9 cellular contexts compared by ENCODE assay signal in genomic region chr17:66507103-66507923, GRCh38.
DNase-seq lines count a peak whose midpoint lies in the region; ATAC-seq and TF ChIP-seq lines count a peak whose summit lies in the region.
"Had no signal": no experiment of that assay in that cellular context is flagged by ENCODE, and none has a peak within 500 bp of the region (broad histone marks: within the 10 kb centered on the region; RNA-seq: fewer than 3 reads in every experiment).

No MANE protein-coding gene starts in this region.

- no TSS peak for BruUV-seq in OCI-LY7 (replicated peaks; lab: Mats Ljungman, UMichigan)

- H3K27ac ChIP-seq in OCI-LY7 (ENCODE audit: low read depth, low read length, poor library complexity, severe bottlenecking), result no peak overlapping the region

- H3K4me3 ChIP-seq in OCI-LY7 (ENCODE audit: low read depth, low read length, poor library complexity, severe bottlenecking), result no peak overlapping the region

- intact Hi-C loops in OCI-LY7 (cut with micrococcal nuclease; ENCODE audit: unreplicated experiment), result no loop called here

- CTCF ChIA-PET in HEK293T (lab: Yijun Ruan, JAX) (no interaction called here), OCI-LY7 (lab: Charles Lee; ENCODE audit: unreplicated experiment) (no interaction called here)

- no peak for ATAC-seq in HG03520 (IDR thresholded peaks at IDR 0.05; ENCODE audit: unreplicated experiment)

- no peak overlapping the region for H2AFZ ChIP-seq in OCI-LY7 (ENCODE audit: low read length)

- no peak overlapping the region for H3K4me3 Mint-ChIP-seq in osteocyte (ENCODE audit: unreplicated experiment)
- H3K4me3 Mint-ChIP-seq: nephron had no signal

- H3K9me3 Mint-ChIP-seq in osteocyte (ENCODE audit: unreplicated experiment), result no peaks in the 10 kb centered on the region
- H3K9me3 Mint-ChIP-seq: nephron had no signal

- H3K79me2 ChIP-seq in OCI-LY7 (ENCODE audit: insufficient read depth, low read depth, low read length), result no peaks in the 10 kb centered on the region

- no peak overlapping the region for H3K4me2 ChIP-seq in OCI-LY7 (ENCODE audit: low read length)

- no peaks in the 10 kb centered on the region for H3K9me3 ChIP-seq in OCI-LY7 (ENCODE audit: low read length)

- TF ChIP-seq CTCF in osteocyte (IDR thresholded peaks at IDR 0.05) (no peak), OCI-LY7 (conservative IDR thresholded peaks at IDR 0.05; ENCODE audit: low read length) (no peak)

- peak overlapping the region; percentile 92 for H3K27ac Mint-ChIP-seq in osteocyte (ENCODE audit: unreplicated experiment)
- H3K27ac Mint-ChIP-seq: nephron had no signal

- POLR2A ChIA-PET in HEK293T (lab: Yijun Ruan, JAX), result interaction anchor here (0.7 kb wide), 1 partner anchor 1532 kb away, joined by 3 read pairs; no protein-coding TSS in a partner anchor
- POLR2A ChIA-PET in OCI-LY7 (lab: Charles Lee), result no interaction called here

- H3K4me1 Mint-ChIP-seq in osteocyte (ENCODE audit: unreplicated experiment), result peaks cover 55% of the 10 kb centered on the region

- no peaks in the 10 kb centered on the region for H3K4me1 ChIP-seq in OCI-LY7 (ENCODE audit: insufficient read depth, low read length, poor library complexity, severe bottlenecking)

- no peaks in the 10 kb centered on the region for H3K36me3 Mint-ChIP-seq in osteocyte (ENCODE audit: unreplicated experiment)

- no peaks in the 10 kb centered on the region for H3K36me3 ChIP-seq in OCI-LY7 (ENCODE audit: insufficient read depth, low read length)

- no peaks in the 10 kb centered on the region for H3K27me3 Mint-ChIP-seq in osteocyte (ENCODE audit: unreplicated experiment)

- no peaks in the 10 kb centered on the region for H4K20me1 ChIP-seq in OCI-LY7 (ENCODE audit: insufficient read depth, low read length)

- H3K9me2 ChIP-seq in OCI-LY7 (ENCODE audit: insufficient read depth, low read length), result no peaks in the 10 kb centered on the region

- DNase-seq in Daoy (ENCODE audit: low read depth) (peak; percentile 63), NCI-H460 (ENCODE audit: extremely low read depth, low read depth) (peak; percentile 38), dedifferentiated amniotic fluid mesenchymal stem cell (ENCODE audit: extremely low spot score) (peak; percentile 72), osteocyte (ENCODE audit: extremely low spot score, unreplicated experiment) (no peak), HEK293T (ENCODE audit: extremely low spot score) (no peak), OCI-LY7 (ENCODE audit: low spot score) (no peak), middle frontal gyrus (ENCODE audit: extremely low spot score, low spot score) (no peak)

TF ChIP-seq in HEK293T, 16 proteins besides CTCF, POLR2A, EP300 and RAD21:
- TF ChIP-seq BHLHE40 (IDR thresholded peaks at IDR 0.05; ENCODE audit: borderline replicate concordance), result no peak
- TF ChIP-seq FOXK2 (IDR thresholded peaks at IDR 0.05), result no peak
- TF ChIP-seq HDGF (IDR thresholded peaks at IDR 0.05; ENCODE audit: borderline replicate concordance), result no peak
- no peak for TF ChIP-seq ZNF384 (IDR thresholded peaks at IDR 0.05)
- no peak for TF ChIP-seq FOXA1 (IDR thresholded peaks at IDR 0.05)
- TF ChIP-seq, protein P1, sequence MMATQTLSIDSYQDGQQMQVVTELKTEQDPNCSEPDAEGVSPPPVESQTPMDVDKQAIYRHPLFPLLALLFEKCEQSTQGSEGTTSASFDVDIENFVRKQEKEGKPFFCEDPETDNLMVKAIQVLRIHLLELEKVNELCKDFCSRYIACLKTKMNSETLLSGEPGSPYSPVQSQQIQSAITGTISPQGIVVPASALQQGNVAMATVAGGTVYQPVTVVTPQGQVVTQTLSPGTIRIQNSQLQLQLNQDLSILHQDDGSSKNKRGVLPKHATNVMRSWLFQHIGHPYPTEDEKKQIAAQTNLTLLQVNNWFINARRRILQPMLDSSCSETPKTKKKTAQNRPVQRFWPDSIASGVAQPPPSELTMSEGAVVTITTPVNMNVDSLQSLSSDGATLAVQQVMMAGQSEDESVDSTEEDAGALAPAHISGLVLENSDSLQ (IDR thresholded peaks at IDR 0.05), result no peak
- TF ChIP-seq CTBP1 (IDR thresholded peaks at IDR 0.05; ENCODE audit: borderline replicate concordance), result no peak
- TF ChIP-seq TARDBP (IDR thresholded peaks at IDR 0.05), result no peak
- no peak for TF ChIP-seq LEF1 (IDR thresholded peaks at IDR 0.05; ENCODE audit: borderline replicate concordance)
- no peak for TF ChIP-seq NFRKB (IDR thresholded peaks at IDR 0.05)
- no peak for TF ChIP-seq FOXM1 (IDR thresholded peaks at IDR 0.05; ENCODE audit: borderline replicate concordance)
- no peak for TF ChIP-seq SUZ12 (IDR thresholded peaks at IDR 0.05)
- no peak for TF ChIP-seq ARNT (IDR thresholded peaks at IDR 0.05)
- no peak for TF ChIP-seq L3MBTL2 (conservative IDR thresholded peaks at IDR 0.05)

Comparison
In these comparisons a context has a peak if more than half of its experiments do, and no peak if none do; other contexts are left out.
1. DNase-seq: peak in Daoy (single experiment), NCI-H460 (single experiment) and dedifferentiated amniotic fluid mesenchymal stem cell (single experiment); none in osteocyte (single experiment), HEK293T (single experiment), OCI-LY7 (single experiment) and middle frontal gyrus (single experiment).